In genomic region chr9:111298831-111299603, GRCh38 we compare ENCODE assay signal across 1 cellular context.
TF ChIP-seq lines count a peak whose summit lies in the region.

No MANE protein-coding gene starts in this region.

TF ChIP-seq in IMR-90, 13 proteins besides CTCF, POLR2A, EP300 and RAD21:
- TF ChIP-seq BHLHE40 (IDR thresholded peaks at IDR 0.05; ENCODE audit: low read depth, low read length) (no peak), MAFK (IDR thresholded peaks at IDR 0.05; ENCODE audit: low read depth, low read length) (peak; percentile 94), ELK1 (IDR thresholded peaks at IDR 0.05; ENCODE audit: borderline replicate concordance, low read depth, low read length) (no peak), SMC3 (IDR thresholded peaks at IDR 0.05; ENCODE audit: low read depth, low read length) (peak; percentile 91)
